In the genomic region with DNA sequence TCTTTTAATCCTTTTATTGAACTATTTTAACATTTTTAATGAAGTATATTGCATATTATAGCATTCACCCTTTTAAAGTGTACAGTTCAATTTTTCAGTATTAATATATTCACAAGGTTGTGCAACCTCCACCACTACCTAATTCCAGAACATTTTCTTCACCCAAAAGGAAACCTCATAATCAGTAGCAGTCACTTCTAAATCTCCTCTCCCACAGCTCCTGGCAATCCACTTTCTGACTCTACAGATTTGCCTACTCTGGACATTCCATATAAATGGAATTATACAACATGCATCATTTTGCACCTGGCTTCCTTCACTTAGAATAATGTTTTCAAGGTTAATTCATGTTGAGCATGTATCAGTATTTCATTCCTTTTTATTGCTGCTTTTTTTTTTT, we compare ENCODE assay signal across 34 cellular contexts. TPM values are rescaled to one million over a fixed set of nuclear protein-coding genes. Genes with fewer than 3 reads are reported as not detected.
"Had no signal": no experiment of that assay in that cellular context is flagged by ENCODE, and none has a peak within 500 bp of the region (broad histone marks: within the 10 kb centered on the region; RNA-seq: fewer than 3 reads in every experiment).

No MANE protein-coding gene starts in this region.

- H3K27ac Mint-ChIP-seq: activated CD4-positive, alpha-beta memory T cell treated with anti-CD3 and anti-CD28 coated beads for 36 hours; activated CD4-positive, alpha-beta T cell treated with anti-CD3 and anti-CD28 coated beads for 36 hours; activated CD4-positive, alpha-beta T cell treated with anti-CD3 and anti-CD28 coated beads, Interleukin-2, amount 10 ng/mL, durations not matched to agents 24 days and 14 days; activated CD8-positive, alpha-beta memory T cell treated with anti-CD3 and anti-CD28 coated beads, Interleukin-2, amount 10 ng/mL, durations not matched to agents 7 days and 5 days; activated CD8-positive, alpha-beta T cell treated with anti-CD3 and anti-CD28 coated beads, Interleukin-2, amount 10 ng/mL, durations not matched to agents 7 days and 5 days; activated naive CD4-positive, alpha-beta T cell treated with anti-CD3 and anti-CD28 coated beads, Interleukin-2, amount 10 ng/mL, durations not matched to agents 7 days and 5 days; activated naive CD4-positive, alpha-beta T cell treated with anti-CD3 and anti-CD28 coated beads, Interleukin-2, amount 50 U/mL, for 72 hours; activated naive CD8-positive, alpha-beta T cell treated with anti-CD3 and anti-CD28 coated beads, Interleukin-2, amount 10 ng/mL, durations not matched to agents 7 days and 5 days; activated T-cell treated with anti-CD3 and anti-CD28 coated beads, Interleukin-2, amount 50 U/mL, for 24 hours; activated T-cell treated with anti-CD3 and anti-CD28 coated beads, Interleukin-2, amount 50 U/mL, for 72 hours; effector memory CD8-positive, alpha-beta T cell; T-helper 17 cell; T-helper 2 cell treated with Interferon-gamma antibody and Interleukin-4, amounts not matched to agents 5 μg/mL and 100 μg/mL, for 36 hours had no signal

- H3K36me3 Mint-ChIP-seq: activated CD4-positive, alpha-beta memory T cell treated with anti-CD3 and anti-CD28 coated beads for 36 hours; activated CD8-positive, alpha-beta memory T cell treated with anti-CD3 and anti-CD28 coated beads, Interleukin-2, amount 10 ng/mL, durations not matched to agents 7 days and 5 days; activated naive CD4-positive, alpha-beta T cell treated with anti-CD3 and anti-CD28 coated beads, Interleukin-2, amount 10 ng/mL, durations not matched to agents 7 days and 5 days; activated naive CD8-positive, alpha-beta T cell treated with anti-CD3 and anti-CD28 coated beads, Interleukin-2, amount 10 ng/mL, durations not matched to agents 7 days and 5 days had no signal

- ATAC-seq: activated CD4-positive, alpha-beta T cell treated with anti-CD3 and anti-CD28 coated beads for 36 hours; activated CD8-positive, alpha-beta memory T cell treated with anti-CD3 and anti-CD28 coated beads, Interleukin-2, amount 10 ng/mL, durations not matched to agents 7 days and 5 days; activated CD8-positive, alpha-beta T cell treated with anti-CD3 and anti-CD28 coated beads, Interleukin-2, amount 10 ng/mL, durations not matched to agents 7 days and 5 days; activated naive CD4-positive, alpha-beta T cell treated with anti-CD3 and anti-CD28 coated beads, Interleukin-2, amount 50 U/mL, for 72 hours; activated T-cell treated with anti-CD3 and anti-CD28 coated beads, Interleukin-2, amount 50 U/mL, for 72 hours; body of pancreas; effector memory CD8-positive, alpha-beta T cell; gastroesophageal sphincter; heart right ventricle; T-helper 17 cell had no signal

- H3K4me3 Mint-ChIP-seq: activated CD4-positive, alpha-beta memory T cell treated with anti-CD3 and anti-CD28 coated beads for 36 hours; activated CD4-positive, alpha-beta T cell treated with anti-CD3 and anti-CD28 coated beads for 36 hours; activated CD4-positive, alpha-beta T cell treated with anti-CD3 and anti-CD28 coated beads, Interleukin-2, amount 10 ng/mL, durations not matched to agents 24 days and 14 days; activated CD8-positive, alpha-beta memory T cell treated with anti-CD3 and anti-CD28 coated beads, Interleukin-2, amount 10 ng/mL, durations not matched to agents 7 days and 5 days; activated CD8-positive, alpha-beta T cell treated with anti-CD3 and anti-CD28 coated beads, Interleukin-2, amount 10 ng/mL, durations not matched to agents 7 days and 5 days; activated naive CD4-positive, alpha-beta T cell treated with anti-CD3 and anti-CD28 coated beads, Interleukin-2, amount 10 ng/mL, durations not matched to agents 7 days and 5 days; activated naive CD8-positive, alpha-beta T cell treated with anti-CD3 and anti-CD28 coated beads, Interleukin-2, amount 10 ng/mL, durations not matched to agents 7 days and 5 days; activated T-cell treated with anti-CD3 and anti-CD28 coated beads, Interleukin-2, amount 50 U/mL, for 24 hours; activated T-cell treated with anti-CD3 and anti-CD28 coated beads, Interleukin-2, amount 50 U/mL, for 72 hours; effector memory CD8-positive, alpha-beta T cell; T-helper 17 cell; T-helper 2 cell treated with Interferon-gamma antibody and Interleukin-4, amounts not matched to agents 5 μg/mL and 100 μg/mL, for 36 hours had no signal

- H3K4me1 ChIP-seq: body of pancreas had no signal

- H3K27me3 Mint-ChIP-seq: T-helper 17 cell had no signal

- DNase-seq: activated CD4-positive, alpha-beta memory T cell treated with anti-CD3 and anti-CD28 coated beads for 36 hours; activated CD4-positive, alpha-beta T cell treated with anti-CD3 and anti-CD28 coated beads for 36 hours; activated CD4-positive, alpha-beta T cell treated with anti-CD3 and anti-CD28 coated beads, Interleukin-2, amount 10 ng/mL, durations not matched to agents 24 days and 14 days; activated CD4-positive, CD25-positive, alpha-beta regulatory T cell; activated CD4-positive, CD25-positive, alpha-beta regulatory T cell treated with anti-CD3 and anti-CD28 coated beads, Interleukin-2, amount 50 U/mL, for 72 hours; activated CD8-positive, alpha-beta memory T cell treated with anti-CD3 and anti-CD28 coated beads, Interleukin-2, amount 10 ng/mL, durations not matched to agents 7 days and 5 days; activated CD8-positive, alpha-beta memory T cell treated with anti-CD3 and anti-CD28 coated beads, Interleukin-2, amount 50 U/mL, for 48 hours; activated CD8-positive, alpha-beta T cell treated with anti-CD3 and anti-CD28 coated beads, Interleukin-2, amount 10 ng/mL, durations not matched to agents 7 days and 5 days; activated gamma-delta T cell; activated naive CD4-positive, alpha-beta T cell; activated naive CD4-positive, alpha-beta T cell treated with anti-CD3 and anti-CD28 coated beads, Interleukin-2, amount 10 ng/mL, durations not matched to agents 7 days and 5 days; activated naive CD8-positive, alpha-beta T cell treated with anti-CD3 and anti-CD28 coated beads, Interleukin-2, amount 10 ng/mL, durations not matched to agents 7 days and 5 days; activated T-cell treated with anti-CD3 and anti-CD28 coated beads for 4 hours; activated T-cell treated with anti-CD3 and anti-CD28 coated beads, Interleukin-2, amount 50 U/mL, for 24 hours; activated T-cell treated with anti-CD3 and anti-CD28 coated beads, Interleukin-2, amount 50 U/mL, for 72 hours; amniotic stem cell; anterior cingulate cortex; body of pancreas; caudate nucleus; cortex of kidney; dermis blood vessel endothelial cell; effector CD4-positive, alpha-beta T cell; effector memory CD8-positive, alpha-beta T cell; erythroblast; foreskin melanocyte; heart right ventricle; T-helper 1 cell; T-helper 17 cell; T1000 had no signal

- H3K4me1 Mint-ChIP-seq: T-helper 17 cell had no signal

- H3K27me3 ChIP-seq: body of pancreas, esophagus muscularis mucosa, gastroesophageal sphincter had no signal

- H3K27ac ChIP-seq: body of pancreas, esophagus muscularis mucosa, gastroesophageal sphincter, heart right ventricle had no signal

- H3K36me3 ChIP-seq: esophagus muscularis mucosa, gastroesophageal sphincter, heart right ventricle had no signal

- FAIRE-seq: colon had no signal

- H3K4me3 ChIP-seq: body of pancreas, esophagus muscularis mucosa, gastroesophageal sphincter, heart right ventricle had no signal

RNA-seq across cellular contexts. Expression of gene HRH1, which starts 55.0 kb away (rescaled TPM):
- total RNA-seq: T-helper 17 cell had no signal
